8 cellular contexts compared by ENCODE assay signal in the genomic region with DNA sequence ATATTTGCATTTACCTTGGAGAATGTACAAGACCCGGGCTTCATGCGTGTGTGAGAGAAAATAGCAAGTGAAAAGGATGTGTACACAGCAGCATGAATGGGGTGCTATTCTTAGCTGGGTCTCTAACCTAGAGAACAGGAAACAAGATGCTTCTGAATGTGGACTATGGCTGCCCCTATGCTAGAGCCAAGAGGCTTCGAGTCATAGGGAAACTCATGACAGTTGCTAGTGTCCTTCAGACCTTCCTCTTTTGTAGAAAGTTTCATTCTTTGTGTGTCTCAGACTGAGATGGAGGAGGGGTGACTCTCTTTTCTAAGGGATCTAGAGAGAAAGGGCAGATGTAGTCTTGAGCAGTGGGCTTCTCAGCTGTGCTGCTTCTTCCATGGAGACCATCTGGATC. TPM values are rescaled to one million over a fixed set of nuclear protein-coding genes. Genes with fewer than 3 reads are reported as not detected.
DNase-seq lines count a peak whose midpoint lies in the region; ATAC-seq and TF ChIP-seq lines count a peak whose summit lies in the region.
"Not testable (repeated sequence)": the region's sequence is repeated elsewhere in the genome, so short reads cannot be mapped to it uniquely, and the experiment has no call there.

No MANE protein-coding gene starts in this region.

- not testable (repeated sequence) for H3K36me3 Mint-ChIP-seq in CD14-positive monocyte; central memory CD8-positive, alpha-beta T cell (ENCODE audit: insufficient read depth); naive thymus-derived CD8-positive, alpha-beta T cell

- H3K27me3 Mint-ChIP-seq in CD14-positive monocyte (ENCODE audit: low read depth in 3 of 3); central memory CD8-positive, alpha-beta T cell; naive thymus-derived CD8-positive, alpha-beta T cell: not testable (repeated sequence)

- H3K27ac Mint-ChIP-seq in CD14-positive monocyte, result peak overlapping the region in 5 of 7 donors; percentile 30 to 88 (median 79)
- not testable (repeated sequence) for H3K27ac Mint-ChIP-seq in central memory CD8-positive, alpha-beta T cell (ENCODE audit: low read depth); naive thymus-derived CD8-positive, alpha-beta T cell

- H3K4me1 Mint-ChIP-seq in CD14-positive monocyte, result peaks cover 16% of the 10 kb centered on the region
- H3K4me1 Mint-ChIP-seq in central memory CD8-positive, alpha-beta T cell; naive thymus-derived CD8-positive, alpha-beta T cell: not testable (repeated sequence)

- peak; percentile 99 for ATAC-seq in GM18909 (IDR thresholded peaks at IDR 0.05; ENCODE audit: poor library complexity, unreplicated experiment)
- peak; percentile 99 for ATAC-seq in GM21619 (IDR thresholded peaks at IDR 0.05; ENCODE audit: unreplicated experiment)
- ATAC-seq in HG03045 (IDR thresholded peaks at IDR 0.05; ENCODE audit: unreplicated experiment), result peak; percentile 94
- ATAC-seq in HG03575 (IDR thresholded peaks at IDR 0.05; ENCODE audit: extremely low read depth, insufficient number of reproducible peaks, low FRiP score, unreplicated experiment), result peak; percentile 96
- ATAC-seq in central memory CD8-positive, alpha-beta T cell (replicated peaks; ENCODE audit: extremely low read depth, poor library complexity, severe bottlenecking), result peak; percentile 78
- peak; percentile 22 to 59 for ATAC-seq in naive thymus-derived CD8-positive, alpha-beta T cell

- DNase-seq in CD14-positive monocyte (ENCODE audit: low spot score), result peak; percentile 74
- DNase-seq in SIG-M5 treated with dmso at 0.1 percent for 504 hours (lab: John Stamatoyannopoulos, UW; ENCODE audit: unreplicated experiment), result peak; percentile 82
- DNase-seq in central memory CD8-positive, alpha-beta T cell (ENCODE audit: low spot score in 2 of 2); naive thymus-derived CD8-positive, alpha-beta T cell: not testable (repeated sequence)

- intact Hi-C loops in CD14-positive monocyte (cut with micrococcal nuclease), result not testable (repeated sequence)

- H3K9me3 Mint-ChIP-seq in CD14-positive monocyte; central memory CD8-positive, alpha-beta T cell; naive thymus-derived CD8-positive, alpha-beta T cell: not testable (repeated sequence)

- H3K4me3 Mint-ChIP-seq in CD14-positive monocyte; central memory CD8-positive, alpha-beta T cell; naive thymus-derived CD8-positive, alpha-beta T cell: not testable (repeated sequence)

- POLR2A ChIA-PET in naive thymus-derived CD8-positive, alpha-beta T cell (lab: Charles Lee), result not testable (repeated sequence)

- TF ChIP-seq CTCF in CD14-positive monocyte (IDR thresholded peaks at IDR 0.05), result not testable (repeated sequence)

RNA-seq across cellular contexts. Expression of a gene that starts 40.0 kb away (rescaled TPM):
- 10 to 100 TPM; 13.6 to 19.3 TPM for polyA plus RNA-seq in CD14-positive monocyte
- total RNA-seq in naive thymus-derived CD8-positive, alpha-beta T cell, result 10 to 100 TPM; 24.4 to 33.0 TPM
- polyA plus RNA-seq in naive thymus-derived CD8-positive, alpha-beta T cell, result 10 to 100 TPM in 1 of 3 donors, 1 to 10 TPM in 2; 3.9 to 10.1 (median 4.5) TPM

RNA-seq across cellular contexts. Expression of a gene that starts 40.7 kb away (rescaled TPM):
- polyA plus RNA-seq in CD14-positive monocyte, result 1 to 10 TPM; 3.9 to 6.3 TPM
- 1 to 10 TPM in 1 of 2 experiments, not detected in 1; 1.1 TPM for total RNA-seq in naive thymus-derived CD8-positive, alpha-beta T cell
- polyA plus RNA-seq in naive thymus-derived CD8-positive, alpha-beta T cell, result under 1 TPM in 2 of 3 donors, not detected in 1; 0.28 to 0.38 TPM

Comparison
In these comparisons a context has a peak if more than half of its experiments do, and no peak if none do; other contexts are left out.
1. ATAC-seq: peak in every context shown above with its lines; median percentile 99 in GM18909; 99 in GM21619; 96 in HG03575; 94 in HG03045; 78 in central memory CD8-positive, alpha-beta T cell; 40 in naive thymus-derived CD8-positive, alpha-beta T cell.